ENCODE assay signal across 21 cellular contexts in genomic region chr14:30883508-30884294, GRCh38. TPM values are rescaled to one million over a fixed set of nuclear protein-coding genes. Genes with fewer than 3 reads are reported as not detected.
"Had no signal": no experiment of that assay in that cellular context is flagged by ENCODE, and none has a peak within 500 bp of the region (broad histone marks: within the 10 kb centered on the region; RNA-seq: fewer than 3 reads in every experiment).

No MANE protein-coding gene starts in this region.

- H3K9me3 ChIP-seq: body of pancreas, colonic mucosa, left lung, mucosa of descending colon, neutrophil had no signal

- H3K36me3 Mint-ChIP-seq: activated naive CD8-positive, alpha-beta T cell treated with anti-CD3 and anti-CD28 coated beads for 36 hours; stimulated activated effector memory CD8-positive, alpha-beta T cell treated with anti-CD3 and anti-CD28 coated beads, Interleukin-12 subunit alpha, Interleukin-12 subunit beta, amount 100 ng/mL, for 72 hours had no signal

- H3K9me3 Mint-ChIP-seq: activated naive CD8-positive, alpha-beta T cell treated with anti-CD3 and anti-CD28 coated beads for 36 hours; activated T-cell treated with anti-CD3 and anti-CD28 coated beads, Interleukin-2, amount 50 U/mL, for 72 hours; stimulated activated effector memory CD8-positive, alpha-beta T cell treated with anti-CD3 and anti-CD28 coated beads, Interleukin-12 subunit alpha, Interleukin-12 subunit beta, amount 100 ng/mL, for 72 hours had no signal

- H3K36me3 ChIP-seq: colonic mucosa, left lung, neutrophil had no signal

- H3K4me1 ChIP-seq: body of pancreas, colonic mucosa, left lung, parathyroid adenoma had no signal

- H3K4me3 ChIP-seq: body of pancreas, colonic mucosa, hepatocyte, left lung, mucosa of descending colon had no signal

- ATAC-seq: body of pancreas; esophagus mucosa; left lung; mucosa of descending colon; naive thymus-derived CD4-positive, alpha-beta T cell; stimulated activated effector memory CD8-positive, alpha-beta T cell treated with anti-CD3 and anti-CD28 coated beads, Interleukin-12 subunit alpha, Interleukin-12 subunit beta, amount 100 ng/mL, for 72 hours; T-helper 17 cell had no signal

- H2AFZ ChIP-seq: hepatocyte, parathyroid adenoma had no signal

- H3K9ac ChIP-seq: parathyroid adenoma had no signal

- H3K27me3 ChIP-seq: body of pancreas, colonic mucosa, hepatocyte, left lung had no signal

- H3K4me1 Mint-ChIP-seq: stimulated activated effector memory CD8-positive, alpha-beta T cell treated with anti-CD3 and anti-CD28 coated beads, Interleukin-12 subunit alpha, Interleukin-12 subunit beta, amount 100 ng/mL, for 72 hours; T-helper 17 cell had no signal

- H3K4me2 ChIP-seq: hepatocyte had no signal

- H3K27ac Mint-ChIP-seq: activated naive CD8-positive, alpha-beta T cell treated with anti-CD3 and anti-CD28 coated beads for 36 hours; activated T-cell treated with anti-CD3 and anti-CD28 coated beads, Interleukin-2, amount 50 U/mL, for 72 hours; naive thymus-derived CD4-positive, alpha-beta T cell; stimulated activated effector memory CD8-positive, alpha-beta T cell treated with anti-CD3 and anti-CD28 coated beads, Interleukin-12 subunit alpha, Interleukin-12 subunit beta, amount 100 ng/mL, for 72 hours; T-helper 17 cell had no signal

- H3K27me3 Mint-ChIP-seq: activated naive CD8-positive, alpha-beta T cell treated with anti-CD3 and anti-CD28 coated beads for 36 hours; T-helper 17 cell had no signal

- H3K27ac ChIP-seq: body of pancreas, colonic mucosa, hepatocyte, left lung, neutrophil, parathyroid adenoma had no signal

- DNase-seq: activated CD4-positive, alpha-beta T cell treated with anti-CD3 and anti-CD28 coated beads, Interleukin-2, amount 50 U/mL, for 48 hours; activated CD4-positive, CD25-positive, alpha-beta regulatory T cell treated with anti-CD3 and anti-CD28 coated beads, Interleukin-2, amount 50 U/mL, for 72 hours; activated CD8-positive, alpha-beta memory T cell treated with anti-CD3 and anti-CD28 coated beads, Interleukin-2, amount 50 U/mL, for 48 hours; activated gamma-delta T cell treated with Interleukin-2 at 50 U/mL for 16 hours; activated naive CD8-positive, alpha-beta T cell treated with anti-CD3 and anti-CD28 coated beads for 36 hours; activated T-cell treated with anti-CD3 and anti-CD28 coated beads, Interleukin-2, amount 50 U/mL, for 72 hours; amygdala; body of pancreas; central memory CD4-positive, alpha-beta T cell; colonic mucosa; left lung; mammary epithelial cell; mucosa of descending colon; naive thymus-derived CD4-positive, alpha-beta T cell; stimulated activated CD4-positive, alpha-beta T cell treated with anti-CD3 and anti-CD28 coated beads, Interleukin-12 subunit alpha, Interleukin-12 subunit beta, amount 100 ng/mL, for 4 hours; T-helper 17 cell had no signal

- H3K4me3 Mint-ChIP-seq: activated naive CD8-positive, alpha-beta T cell treated with anti-CD3 and anti-CD28 coated beads for 36 hours; activated T-cell treated with anti-CD3 and anti-CD28 coated beads, Interleukin-2, amount 50 U/mL, for 72 hours; naive thymus-derived CD4-positive, alpha-beta T cell; stimulated activated effector memory CD8-positive, alpha-beta T cell treated with anti-CD3 and anti-CD28 coated beads, Interleukin-12 subunit alpha, Interleukin-12 subunit beta, amount 100 ng/mL, for 72 hours; T-helper 17 cell had no signal

- H3K79me2 ChIP-seq: hepatocyte, parathyroid adenoma had no signal

RNA-seq across cellular contexts. Expression of gene COCH, which starts 9.3 kb away (rescaled TPM):
- total RNA-seq: mammary epithelial cell had no signal
- polyA plus RNA-seq: mammary epithelial cell had no signal
